In the genomic region with DNA sequence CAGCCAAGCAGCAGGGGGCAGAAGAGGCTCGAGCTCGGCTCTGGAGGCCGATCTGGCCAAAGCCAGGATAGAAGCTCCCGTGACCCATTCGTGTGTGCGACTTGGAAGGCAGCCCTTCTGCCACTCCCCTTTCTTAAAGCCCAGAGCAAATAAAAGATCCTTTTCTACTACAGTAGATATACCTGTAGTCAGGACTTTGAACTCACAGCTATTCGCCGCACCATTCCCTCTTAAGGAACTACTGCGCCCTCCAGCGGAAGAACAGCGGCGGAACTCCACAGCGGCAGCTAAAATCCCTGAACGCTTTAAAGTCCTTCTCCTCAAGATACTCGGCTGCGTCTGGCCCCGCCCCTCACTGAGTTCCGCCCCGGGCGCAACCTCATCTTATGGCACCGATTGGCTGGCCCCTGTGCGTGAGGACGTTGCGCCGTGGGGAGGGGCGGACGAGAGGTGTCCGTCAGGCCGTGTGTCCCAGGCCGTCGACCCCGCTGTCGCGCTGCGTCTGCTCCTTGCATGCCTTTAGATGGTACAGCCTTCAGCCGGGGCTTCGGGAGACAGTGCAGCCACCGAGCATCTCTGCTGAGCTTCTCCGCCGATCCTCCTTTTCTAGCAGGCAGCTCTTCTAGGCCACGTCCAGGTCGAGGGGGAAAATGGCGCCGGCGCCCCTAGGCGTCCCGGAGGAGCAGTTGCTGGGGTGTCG, we compare ENCODE assay signal across 8 cellular contexts.
A peak's percentile ranks its signal among the peaks of the same experiment; 100 is the strongest.
DNase-seq lines count a peak whose midpoint lies in the region; ATAC-seq and FAIRE-seq lines count a peak whose summit lies in the region.

A gene with protein sequence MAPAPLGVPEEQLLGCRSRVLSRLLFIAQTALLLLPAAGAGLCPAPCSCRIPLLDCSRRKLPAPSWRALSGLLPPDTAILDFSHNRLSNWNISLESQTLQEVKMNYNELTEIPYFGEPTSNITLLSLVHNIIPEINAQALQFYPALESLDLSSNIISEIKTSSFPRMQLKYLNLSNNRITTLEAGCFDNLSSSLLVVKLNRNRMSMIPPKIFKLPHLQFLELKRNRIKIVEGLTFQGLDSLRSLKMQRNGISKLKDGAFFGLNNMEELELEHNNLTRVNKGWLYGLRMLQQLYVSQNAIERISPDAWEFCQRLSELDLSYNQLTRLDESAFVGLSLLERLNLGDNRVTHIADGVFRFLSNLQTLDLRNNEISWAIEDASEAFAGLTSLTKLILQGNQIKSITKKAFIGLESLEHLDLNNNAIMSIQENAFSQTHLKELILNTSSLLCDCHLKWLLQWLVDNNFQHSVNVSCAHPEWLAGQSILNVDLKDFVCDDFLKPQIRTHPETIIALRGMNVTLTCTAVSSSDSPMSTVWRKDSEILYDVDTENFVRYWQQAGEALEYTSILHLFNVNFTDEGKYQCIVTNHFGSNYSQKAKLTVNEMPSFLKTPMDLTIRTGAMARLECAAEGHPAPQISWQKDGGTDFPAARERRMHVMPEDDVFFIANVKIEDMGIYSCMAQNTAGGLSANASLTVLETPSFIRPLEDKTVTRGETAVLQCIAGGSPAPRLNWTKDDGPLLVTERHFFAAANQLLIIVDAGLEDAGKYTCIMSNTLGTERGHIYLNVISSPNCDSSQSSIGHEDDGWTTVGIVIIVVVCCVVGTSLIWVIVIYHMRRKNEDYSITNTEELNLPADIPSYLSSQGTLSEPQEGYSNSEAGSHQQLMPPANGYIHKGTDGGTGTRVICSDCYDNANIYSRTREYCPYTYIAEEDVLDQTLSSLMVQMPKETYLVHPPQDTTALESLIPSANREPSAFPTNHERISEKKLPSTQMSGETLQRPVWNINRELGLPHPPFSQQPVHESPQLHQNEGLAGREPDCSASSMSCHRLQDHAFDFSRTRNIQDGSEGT (plus strand): TSS at position 442 of the 700 bp plus-strand sequence. CDS start 209 bp downstream, at position 651.

- DNase-seq in AG20443 (ENCODE audit: low spot score) (peak; percentile 97), NCI-H345 treated with DMSO at 0.1 percent for 48 hours (lab: John Stamatoyannopoulos, UW; ENCODE audit: unreplicated experiment) (peak; percentile 97), cerebellar cortex (ENCODE audit: low spot score) (peak; percentile 99)
- DNase-seq in activated CD4-positive, CD25-positive, alpha-beta regulatory T cell (lab: John Stamatoyannopoulos, UW), result peak; percentile 89 to 96 (median 96)
- DNase-seq in stimulated activated CD4-positive, alpha-beta T cell treated with anti-CD3 and anti-CD28 coated beads, Interleukin-12 subunit alpha, Interleukin-12 subunit beta, amount 100 ng/mL, for 4 hours, result peak; percentile 97

- ATAC-seq in GM19025 (IDR thresholded peaks at IDR 0.05; ENCODE audit: low read depth, unreplicated experiment) (peak; percentile 95), HG03342 (IDR thresholded peaks at IDR 0.05; ENCODE audit: unreplicated experiment) (peak; percentile 96)

- FAIRE-seq in islet of Langerhans (lab: Jason Lieb, UNC), result peak; percentile 17

Comparison
In these comparisons a context has a peak if more than half of its experiments do, and no peak if none do; other contexts are left out.
1. Peak in every context shown above with its lines: DNase-seq and ATAC-seq.